Comparison of ENCODE assay signal across 9 cellular contexts in genomic region chr18:25409971-25410370, GRCh38.
"Had no signal": no experiment of that assay in that cellular context is flagged by ENCODE, and none has a peak within 500 bp of the region (broad histone marks: within the 10 kb centered on the region; RNA-seq: fewer than 3 reads in every experiment).

No MANE protein-coding gene starts in this region.

- H3K9ac ChIP-seq: GM23248 had no signal

- H3K27ac ChIP-seq: GM23248 had no signal

- H2AFZ ChIP-seq: GM23248, GM23338 had no signal

- H3K4me1 ChIP-seq: HAP-1 had no signal

- H3K9me3 ChIP-seq: HAP-1 had no signal

- H3K36me3 ChIP-seq: HAP-1 had no signal

- H3K4me2 ChIP-seq: GM23338 had no signal

- ATAC-seq: GM23338, HCT116 had no signal

- H3K4me3 ChIP-seq: GM23248, GM23338, HAP-1 had no signal

- DNase-seq: GM23248, GOT3, H7, H9, HCEC 1CT, HFFc6 had no signal
